8 cellular contexts compared by ENCODE assay signal in genomic region chr18:76351961-76352581, GRCh38.
DNase-seq lines count a peak whose midpoint lies in the region; ATAC-seq and TF ChIP-seq lines count a peak whose summit lies in the region.

No MANE protein-coding gene starts in this region.

- no peak for ATAC-seq in HG03460 (IDR thresholded peaks at IDR 0.05; ENCODE audit: unreplicated experiment)
- ATAC-seq in GM21526 (IDR thresholded peaks at IDR 0.05; ENCODE audit: low FRiP score, unreplicated experiment) = no peak

- peak; percentile 28 for DNase-seq in AG04449 (ENCODE audit: low read depth, low spot score)
- DNase-seq in NB4 (ENCODE audit: low read depth) = peak; percentile 66
- peak; percentile 21 for DNase-seq in amniotic stem cell (lab: John Stamatoyannopoulos, UW)
- peak; percentile 96 for DNase-seq in left kidney (ENCODE audit: low read depth, low spot score)
- no peak for DNase-seq in globus pallidus (ENCODE audit: low spot score)
- no peak for DNase-seq in GDM1 (lab: John Stamatoyannopoulos, UW)

- TF ChIP-seq CTCF in AG04449 (IDR thresholded peaks at IDR 0.05; ENCODE audit: insufficient read depth, low read length, missing control alignments) (no peak), NB4 (IDR thresholded peaks at IDR 0.05; ENCODE audit: low read depth, low read length) (no peak)

- CTCF ChIA-PET in AG04449 (lab: Yijun Ruan, JAX) = interaction anchor here (0.9 kb wide), 1 partner anchor 9 kb away, joined by 3 read pairs; no protein-coding TSS in a partner anchor

- no peak for TF ChIP-seq POLR2A in NB4 (IDR thresholded peaks at IDR 0.05; ENCODE audit: extremely low read depth, insufficient read length)

- H3K4me3 ChIP-seq in AG04449 (ENCODE audit: low read depth, low read length) = peak overlapping the region; percentile 6; the same call in 1 of the 2 replicates
- no peak overlapping the region for H3K4me3 ChIP-seq in NB4 (ENCODE audit: low read depth, low read length)

- POLR2A ChIA-PET in AG04449 (lab: Yijun Ruan, JAX) = no interaction called here

Comparison
In these comparisons a context has a peak if more than half of its experiments do, and no peak if none do; other contexts are left out.
1. DNase-seq: peak in AG04449 (single experiment), NB4 (single experiment), amniotic stem cell (single experiment) and left kidney (single experiment); none in globus pallidus (single experiment) and GDM1 (single experiment).